ENCODE assay signal across 8 cellular contexts in the genomic region with DNA sequence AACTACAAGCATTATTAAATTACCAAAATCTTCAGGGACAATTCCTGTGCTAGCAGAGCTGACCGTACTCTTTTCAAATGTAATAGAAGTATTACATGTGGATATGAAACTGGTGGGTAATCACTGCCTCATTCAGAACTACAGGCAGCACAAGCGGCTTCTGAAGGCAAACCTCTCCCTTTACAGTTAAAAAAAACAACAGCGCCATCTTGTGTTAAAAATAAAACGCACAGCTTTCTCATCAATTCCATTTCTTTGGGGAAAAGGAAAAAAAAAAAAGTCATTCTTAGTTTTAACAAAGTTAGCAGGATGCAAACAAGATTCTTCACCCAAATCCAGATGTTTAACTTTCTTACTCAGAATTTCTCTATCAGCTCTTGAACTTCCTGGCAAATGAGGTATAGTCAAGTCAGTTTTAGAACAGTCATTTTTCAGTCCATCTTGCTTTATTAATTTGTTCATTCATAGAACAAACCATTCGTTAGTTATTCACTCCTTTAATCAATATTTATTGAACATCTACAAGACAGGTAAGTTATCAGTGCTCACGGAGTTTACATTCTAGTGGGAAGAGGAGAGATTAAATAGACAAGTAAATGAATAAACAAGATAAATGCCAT.
DNase-seq lines count a peak whose midpoint lies in the region; ATAC-seq and TF ChIP-seq lines count a peak whose summit lies in the region.

No MANE protein-coding gene starts in this region.

- H3K27me3 ChIP-seq in dorsolateral prefrontal cortex, result peaks cover 0 to 6% (median 0%) of the 10 kb centered on the region in 45 donors

- CTCF ChIA-PET in activated CD8-positive, alpha-beta memory T cell treated with anti-CD3 and anti-CD28 coated beads, Interleukin-2, amount 10 ng/mL, durations not matched to agents 7 days and 5 days (lab: Charles Lee), result interaction anchor here (0.9 to 1.6 kb wide), 5 partner anchors 8 to 790 kb away, joined by 3 to 6 read pairs (median 3); no protein-coding TSS in a partner anchor

- H3K4me1 Mint-ChIP-seq in activated CD8-positive, alpha-beta memory T cell treated with anti-CD3 and anti-CD28 coated beads, Interleukin-2, amount 10 ng/mL, durations not matched to agents 7 days and 5 days, result no peaks in the 10 kb centered on the region

- H3K36me3 Mint-ChIP-seq in activated CD8-positive, alpha-beta memory T cell treated with anti-CD3 and anti-CD28 coated beads, Interleukin-2, amount 10 ng/mL, durations not matched to agents 7 days and 5 days, result no peaks in the 10 kb centered on the region

- no peak overlapping the region for H3K4me3 ChIP-seq in dorsolateral prefrontal cortex

- no peak overlapping the region for H3K27ac Mint-ChIP-seq in activated CD8-positive, alpha-beta memory T cell treated with anti-CD3 and anti-CD28 coated beads, Interleukin-2, amount 10 ng/mL, durations not matched to agents 7 days and 5 days

- peaks cover 7% of the 10 kb centered on the region for H3K27me3 Mint-ChIP-seq in activated CD8-positive, alpha-beta memory T cell treated with anti-CD3 and anti-CD28 coated beads, Interleukin-2, amount 10 ng/mL, durations not matched to agents 7 days and 5 days

- peak; percentile 62 to 90 (median 80) for TF ChIP-seq CTCF in dorsolateral prefrontal cortex (IDR thresholded peaks at IDR 0.05 in 54 of 56, conservative IDR thresholded peaks at IDR 0.05 in 2 of 56; ENCODE audit: low read depth in 1 of 56, partially characterized antibody in 56 of 56)

- H3K9me3 Mint-ChIP-seq in activated CD8-positive, alpha-beta memory T cell treated with anti-CD3 and anti-CD28 coated beads, Interleukin-2, amount 10 ng/mL, durations not matched to agents 7 days and 5 days (ENCODE audit: low read depth), result no peaks in the 10 kb centered on the region

- no peak overlapping the region for H3K27ac ChIP-seq in dorsolateral prefrontal cortex

- ATAC-seq in GM19351 (IDR thresholded peaks at IDR 0.05; ENCODE audit: unreplicated experiment), result peak; percentile 71
- ATAC-seq in activated CD8-positive, alpha-beta memory T cell treated with anti-CD3 and anti-CD28 coated beads, Interleukin-2, amount 10 ng/mL, durations not matched to agents 7 days and 5 days, result no peak

- intact Hi-C loops in dorsolateral prefrontal cortex (cut with DNase I), result loop anchor here (5.0 to 10.0 kb wide), 3 partner anchors 571 to 1483 kb away; no protein-coding TSS in a partner anchor

- H3K4me3 Mint-ChIP-seq in activated CD8-positive, alpha-beta memory T cell treated with anti-CD3 and anti-CD28 coated beads, Interleukin-2, amount 10 ng/mL, durations not matched to agents 7 days and 5 days, result no peak overlapping the region

- DNase-seq in DMS53 (lab: John Stamatoyannopoulos, UW) (peak; percentile 71), HS-27A (ENCODE audit: low read depth) (peak; percentile 41), NOMO-1 treated with dmso at 0.1 percent for 144 hours (lab: John Stamatoyannopoulos, UW; ENCODE audit: unreplicated experiment) (peak; percentile 69), dorsolateral prefrontal cortex (no peak), midbrain (lab: John Stamatoyannopoulos, UW) (peak; percentile 69), UCSD-AML1 (lab: John Stamatoyannopoulos, UW; ENCODE audit: unreplicated experiment) (no peak)
- no peak for DNase-seq in activated CD8-positive, alpha-beta memory T cell treated with anti-CD3 and anti-CD28 coated beads, Interleukin-2, amount 10 ng/mL, durations not matched to agents 7 days and 5 days

Comparison
In these comparisons a context has a peak if more than half of its experiments do, and no peak if none do; other contexts are left out.
1. DNase-seq: peak in DMS53 (single experiment), HS-27A (single experiment), NOMO-1 treated with dmso at 0.1 percent for 144 hours (single experiment) and midbrain (single experiment); none in dorsolateral prefrontal cortex (0 of 10), activated CD8-positive, alpha-beta memory T cell treated with anti-CD3 and anti-CD28 coated beads, Interleukin-2, amount 10 ng/mL, durations not matched to agents 7 days and 5 days (single experiment) and UCSD-AML1 (single experiment).